30 cellular contexts compared by ENCODE assay signal in the genomic region with DNA sequence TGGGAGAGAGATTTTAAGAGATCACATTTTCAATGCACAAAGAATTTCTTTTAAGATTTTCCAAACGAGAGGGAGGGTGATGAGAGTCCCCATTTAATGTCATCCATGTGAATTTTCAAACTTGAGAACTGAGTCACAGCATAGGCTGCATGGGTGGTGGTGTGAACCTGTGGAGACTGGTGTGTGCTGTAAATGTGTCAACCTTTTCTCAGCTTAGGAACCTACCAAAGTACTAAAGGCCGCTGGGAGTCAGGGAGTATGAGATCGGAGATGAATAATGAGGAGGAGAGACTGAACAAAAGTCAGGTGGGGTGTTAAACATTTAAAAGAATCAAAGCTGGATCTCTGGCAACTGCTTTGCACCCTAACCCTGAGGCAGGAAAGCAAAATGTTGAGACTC. TPM values are rescaled to one million over a fixed set of nuclear protein-coding genes. Genes with fewer than 3 reads are reported as not detected.
"Had no signal": no experiment of that assay in that cellular context is flagged by ENCODE, and none has a peak within 500 bp of the region (broad histone marks: within the 10 kb centered on the region; RNA-seq: fewer than 3 reads in every experiment).

No MANE protein-coding gene starts in this region.

- H3K9me3 Mint-ChIP-seq: activated CD4-positive, alpha-beta memory T cell treated with anti-CD3 and anti-CD28 coated beads, Interleukin-2, amount 10 ng/mL, durations not matched to agents 7 days and 5 days; activated CD4-positive, alpha-beta T cell treated with anti-CD3 and anti-CD28 coated beads, Interleukin-2, amount 10 ng/mL, durations not matched to agents 24 days and 14 days; activated naive CD4-positive, alpha-beta T cell treated with anti-CD3 and anti-CD28 coated beads, Interleukin-2, amount 50 U/mL, for 24 hours; activated T-helper 1 cell treated with anti-CD3 and anti-CD28 coated beads, Interleukin-12 subunit alpha, Interleukin-12 subunit beta, Interleukin-2, Interleukin-4 antibody, amounts not matched to agents 30 ng/mL and 10 ng/mL and 1 ng/mL, durations not matched to agents 14 hours and 24 hours and 36 hours; naive thymus-derived CD8-positive, alpha-beta T cell; stimulated activated naive B cell treated with anti-CD40 and anti-IgM and Interleukin-4, amounts not matched to agents 10 μg/mL and 1 μg/mL and 100 μg/mL, for 72 hours had no signal

- DNase-seq: activated CD4-positive, alpha-beta memory T cell treated with anti-CD3 and anti-CD28 coated beads, Interleukin-2, amount 10 ng/mL, durations not matched to agents 7 days and 5 days; activated CD4-positive, alpha-beta T cell treated with anti-CD3 and anti-CD28 coated beads, Interleukin-2, amount 10 ng/mL, durations not matched to agents 24 days and 14 days; activated CD8-positive, alpha-beta memory T cell treated with anti-CD3 and anti-CD28 coated beads, Interleukin-2, amount 10 ng/mL, durations not matched to agents 7 days and 5 days; activated gamma-delta T cell; activated T-cell treated with anti-CD3 and anti-CD28 coated beads for 4 hours; anterior cingulate cortex; central memory CD4-positive, alpha-beta T cell; dermis blood vessel endothelial cell; effector CD8-positive, alpha-beta T cell; gastrocnemius medialis; hippocampal formation; lower lobe of right lung; mesendoderm; naive thymus-derived CD8-positive, alpha-beta T cell; ovary; right cardiac atrium; SK-N-SH; stimulated activated CD4-positive, alpha-beta T cell treated with anti-CD3 and anti-CD28 coated beads, Interleukin-15, amount 100 ng/mL, for 24 hours; stimulated activated naive B cell treated with anti-CD40 and anti-IgM and Interleukin-4, amounts not matched to agents 10 μg/mL and 1 μg/mL and 100 μg/mL, for 72 hours; testis; upper lobe of left lung had no signal

- H3K4me3 Mint-ChIP-seq: activated CD4-positive, alpha-beta memory T cell treated with anti-CD3 and anti-CD28 coated beads, Interleukin-2, amount 10 ng/mL, durations not matched to agents 7 days and 5 days; activated CD4-positive, alpha-beta T cell treated with anti-CD3 and anti-CD28 coated beads, Interleukin-2, amount 10 ng/mL, durations not matched to agents 24 days and 14 days; activated CD8-positive, alpha-beta memory T cell treated with anti-CD3 and anti-CD28 coated beads, Interleukin-2, amount 10 ng/mL, durations not matched to agents 7 days and 5 days; activated naive CD4-positive, alpha-beta T cell treated with anti-CD3 and anti-CD28 coated beads, Interleukin-2, amount 50 U/mL, for 24 hours; activated T-helper 1 cell treated with anti-CD3 and anti-CD28 coated beads, Interleukin-12 subunit alpha, Interleukin-12 subunit beta, Interleukin-2, Interleukin-4 antibody, amounts not matched to agents 30 ng/mL and 10 ng/mL and 1 ng/mL, durations not matched to agents 14 hours and 24 hours and 36 hours; naive thymus-derived CD8-positive, alpha-beta T cell; stimulated activated naive B cell treated with anti-CD40 and anti-IgM and Interleukin-4, amounts not matched to agents 10 μg/mL and 1 μg/mL and 100 μg/mL, for 72 hours had no signal

- H3K27ac Mint-ChIP-seq: activated CD4-positive, alpha-beta memory T cell treated with anti-CD3 and anti-CD28 coated beads, Interleukin-2, amount 10 ng/mL, durations not matched to agents 7 days and 5 days; activated CD4-positive, alpha-beta T cell treated with anti-CD3 and anti-CD28 coated beads, Interleukin-2, amount 10 ng/mL, durations not matched to agents 24 days and 14 days; activated CD8-positive, alpha-beta memory T cell treated with anti-CD3 and anti-CD28 coated beads, Interleukin-2, amount 10 ng/mL, durations not matched to agents 7 days and 5 days; activated naive CD4-positive, alpha-beta T cell treated with anti-CD3 and anti-CD28 coated beads, Interleukin-2, amount 50 U/mL, for 24 hours; activated T-helper 1 cell treated with anti-CD3 and anti-CD28 coated beads, Interleukin-12 subunit alpha, Interleukin-12 subunit beta, Interleukin-2, Interleukin-4 antibody, amounts not matched to agents 30 ng/mL and 10 ng/mL and 1 ng/mL, durations not matched to agents 14 hours and 24 hours and 36 hours; naive thymus-derived CD8-positive, alpha-beta T cell; stimulated activated naive B cell treated with anti-CD40 and anti-IgM and Interleukin-4, amounts not matched to agents 10 μg/mL and 1 μg/mL and 100 μg/mL, for 72 hours had no signal

- H3K4me1 Mint-ChIP-seq: activated CD4-positive, alpha-beta memory T cell treated with anti-CD3 and anti-CD28 coated beads, Interleukin-2, amount 10 ng/mL, durations not matched to agents 7 days and 5 days; activated CD4-positive, alpha-beta T cell treated with anti-CD3 and anti-CD28 coated beads, Interleukin-2, amount 10 ng/mL, durations not matched to agents 24 days and 14 days; activated CD8-positive, alpha-beta memory T cell treated with anti-CD3 and anti-CD28 coated beads, Interleukin-2, amount 10 ng/mL, durations not matched to agents 7 days and 5 days; activated naive CD4-positive, alpha-beta T cell treated with anti-CD3 and anti-CD28 coated beads, Interleukin-2, amount 50 U/mL, for 24 hours; naive thymus-derived CD8-positive, alpha-beta T cell had no signal

- H3K9ac ChIP-seq: SK-N-SH had no signal

- H3K36me3 ChIP-seq: esophagus muscularis mucosa, gastrocnemius medialis, lower lobe of right lung, neutrophil, ovary, prostate gland, upper lobe of left lung had no signal

- H3K27ac ChIP-seq: esophagus muscularis mucosa, gastrocnemius medialis, lower lobe of right lung, neutrophil, ovary, prostate gland, testis, upper lobe of left lung, VCaP had no signal

- H3K4me3 ChIP-seq: esophagus muscularis mucosa, gastrocnemius medialis, lower lobe of right lung, ovary, prostate gland, smooth muscle cell, testis, upper lobe of left lung had no signal

- H3K36me3 Mint-ChIP-seq: activated CD8-positive, alpha-beta memory T cell treated with anti-CD3 and anti-CD28 coated beads, Interleukin-2, amount 10 ng/mL, durations not matched to agents 7 days and 5 days; activated naive CD4-positive, alpha-beta T cell treated with anti-CD3 and anti-CD28 coated beads, Interleukin-2, amount 50 U/mL, for 24 hours; naive thymus-derived CD8-positive, alpha-beta T cell; stimulated activated naive B cell treated with anti-CD40 and anti-IgM and Interleukin-4, amounts not matched to agents 10 μg/mL and 1 μg/mL and 100 μg/mL, for 72 hours had no signal

- H3K9me3 ChIP-seq: esophagus muscularis mucosa, gastrocnemius medialis, lower lobe of right lung, neutrophil, ovary, prostate gland, SK-N-SH, testis, upper lobe of left lung had no signal

- H3K4me1 ChIP-seq: prostate gland had no signal

- H3K27me3 ChIP-seq: esophagus muscularis mucosa, gastrocnemius medialis, neutrophil, ovary, testis, upper lobe of left lung had no signal

- H3K4me2 ChIP-seq: SK-N-SH, smooth muscle cell had no signal

- ATAC-seq: activated CD4-positive, CD25-positive, alpha-beta regulatory T cell treated with anti-CD3 and anti-CD28 coated beads, Interleukin-2, amount 50 U/mL, for 24 hours; activated CD8-positive, alpha-beta memory T cell treated with anti-CD3 and anti-CD28 coated beads, Interleukin-2, amount 10 ng/mL, durations not matched to agents 7 days and 5 days; gastrocnemius medialis; lower lobe of right lung; naive thymus-derived CD8-positive, alpha-beta T cell; right cardiac atrium; stimulated activated naive B cell treated with anti-CD40 and anti-IgM and Interleukin-4, amounts not matched to agents 10 μg/mL and 1 μg/mL and 100 μg/mL, for 72 hours had no signal

RNA-seq across cellular contexts. Expression of a gene that starts 7.5 kb away (rescaled TPM):
- total RNA-seq: activated CD4-positive, alpha-beta memory T cell treated with anti-CD3 and anti-CD28 coated beads, Interleukin-2, amount 10 ng/mL, durations not matched to agents 7 days and 5 days; activated CD4-positive, alpha-beta T cell treated with anti-CD3 and anti-CD28 coated beads, Interleukin-2, amount 10 ng/mL, durations not matched to agents 24 days and 14 days; activated CD8-positive, alpha-beta memory T cell treated with anti-CD3 and anti-CD28 coated beads, Interleukin-2, amount 10 ng/mL, durations not matched to agents 7 days and 5 days; activated T-helper 1 cell treated with anti-CD3 and anti-CD28 coated beads, Interleukin-12 subunit alpha, Interleukin-12 subunit beta, Interleukin-2, Interleukin-4 antibody, amounts not matched to agents 30 ng/mL and 10 ng/mL and 1 ng/mL, durations not matched to agents 14 hours and 24 hours and 36 hours; T-helper 2 cell treated with Interferon-gamma antibody and Interleukin-4, amounts not matched to agents 100 ng/mL and 5 ng/mL, for 36 hours had no signal
